Comparison of ENCODE assay signal across 1 cellular context in genomic region chr7:64324166-64324565, GRCh38. TPM values are rescaled to one million over a fixed set of nuclear protein-coding genes. Genes with fewer than 3 reads are reported as not detected.
"Had no signal": no experiment of that assay in that cellular context is flagged by ENCODE, and none has a peak within 500 bp of the region (broad histone marks: within the 10 kb centered on the region; RNA-seq: fewer than 3 reads in every experiment).

No MANE protein-coding gene starts in this region.

RNA-seq across cellular contexts. Expression of gene ZNF736, which starts 10.4 kb away (rescaled TPM):
- total RNA-seq: neural crest cell had no signal
